29 cellular contexts compared by ENCODE assay signal in the genomic region with DNA sequence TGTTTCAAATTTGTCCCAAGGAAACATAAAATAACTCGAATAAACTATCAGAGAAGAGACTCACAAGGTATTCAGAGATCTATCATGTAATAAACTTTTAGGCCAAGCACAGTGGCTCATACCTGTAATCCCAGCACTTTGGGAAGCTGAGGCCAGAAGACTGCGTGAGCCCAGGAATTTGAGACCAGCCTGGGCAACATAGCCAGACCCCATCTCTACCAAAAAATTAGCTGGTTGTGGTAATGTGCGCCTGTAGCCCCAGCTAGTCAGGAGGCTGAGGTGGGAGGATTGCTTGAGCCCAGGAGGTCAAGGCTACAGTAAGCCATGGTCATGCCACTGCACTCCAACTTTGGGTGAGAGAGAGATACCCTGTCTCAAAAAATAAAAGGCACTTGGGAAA.
"Had no signal": no experiment of that assay in that cellular context is flagged by ENCODE, and none has a peak within 500 bp of the region (broad histone marks: within the 10 kb centered on the region; RNA-seq: fewer than 3 reads in every experiment).

No MANE protein-coding gene starts in this region.

- H3K27ac Mint-ChIP-seq: dendritic cell treated with granulocyte-macrophage colony-stimulating factor and Interleukin-4, amounts not matched to agents 40 ng/mL and 50 ng/mL, for 4 days; endodermal cell; memory B cell; naive thymus-derived CD4-positive, alpha-beta T cell had no signal

- FAIRE-seq: endometrium, islet of Langerhans, keratinocyte had no signal

- H3K27ac ChIP-seq: colonic mucosa, epithelial cell of prostate, esophagus squamous epithelium, gastrocnemius medialis, heart right ventricle, left lung had no signal

- H3K4me1 ChIP-seq: colonic mucosa, esophagus squamous epithelium, gastrocnemius medialis, heart right ventricle, left lung had no signal

- H3K9me3 ChIP-seq: colonic mucosa, esophagus squamous epithelium, gastrocnemius medialis, heart right ventricle, left lung had no signal

- ATAC-seq: effector memory CD8-positive, alpha-beta T cell; esophagus mucosa; gastrocnemius medialis; heart right ventricle; left cardiac atrium; left lung; left ventricle myocardium superior; naive thymus-derived CD4-positive, alpha-beta T cell had no signal

- H3K27me3 ChIP-seq: colonic mucosa, esophagus squamous epithelium, gastrocnemius medialis, heart right ventricle, left lung had no signal

- H3K9me3 Mint-ChIP-seq: dendritic cell treated with granulocyte-macrophage colony-stimulating factor and Interleukin-4, amounts not matched to agents 40 ng/mL and 50 ng/mL, for 4 days; effector memory CD8-positive, alpha-beta T cell; endodermal cell; naive thymus-derived CD4-positive, alpha-beta T cell had no signal

- DNase-seq: colonic mucosa; cortex of kidney; effector CD8-positive, alpha-beta T cell; effector memory CD8-positive, alpha-beta T cell; endodermal cell; erythroblast; esophagus squamous epithelium; foreskin fibroblast; foreskin melanocyte; gastrocnemius medialis; glutamatergic neuron; head of caudate nucleus; heart right ventricle; hippocampal formation; left cardiac atrium; left lung; left ventricle myocardium superior; mammary epithelial cell; mesendoderm; midbrain; naive thymus-derived CD4-positive, alpha-beta T cell had no signal

- H3K36me3 ChIP-seq: colonic mucosa, esophagus squamous epithelium, gastrocnemius medialis, heart right ventricle, left lung had no signal

- H3K4me3 Mint-ChIP-seq: dendritic cell treated with granulocyte-macrophage colony-stimulating factor and Interleukin-4, amounts not matched to agents 40 ng/mL and 50 ng/mL, for 4 days; effector memory CD8-positive, alpha-beta T cell; endodermal cell; memory B cell; naive thymus-derived CD4-positive, alpha-beta T cell had no signal

- H3K27me3 Mint-ChIP-seq: dendritic cell treated with granulocyte-macrophage colony-stimulating factor and Interleukin-4, amounts not matched to agents 40 ng/mL and 50 ng/mL, for 4 days; effector memory CD8-positive, alpha-beta T cell; memory B cell; naive thymus-derived CD4-positive, alpha-beta T cell had no signal

- H3K4me3 ChIP-seq: colonic mucosa, esophagus squamous epithelium, gastrocnemius medialis, heart right ventricle, left lung, lung had no signal

- H3K4me1 Mint-ChIP-seq: endodermal cell had no signal
